Comparison of ENCODE assay signal across 8 cellular contexts in the genomic region with DNA sequence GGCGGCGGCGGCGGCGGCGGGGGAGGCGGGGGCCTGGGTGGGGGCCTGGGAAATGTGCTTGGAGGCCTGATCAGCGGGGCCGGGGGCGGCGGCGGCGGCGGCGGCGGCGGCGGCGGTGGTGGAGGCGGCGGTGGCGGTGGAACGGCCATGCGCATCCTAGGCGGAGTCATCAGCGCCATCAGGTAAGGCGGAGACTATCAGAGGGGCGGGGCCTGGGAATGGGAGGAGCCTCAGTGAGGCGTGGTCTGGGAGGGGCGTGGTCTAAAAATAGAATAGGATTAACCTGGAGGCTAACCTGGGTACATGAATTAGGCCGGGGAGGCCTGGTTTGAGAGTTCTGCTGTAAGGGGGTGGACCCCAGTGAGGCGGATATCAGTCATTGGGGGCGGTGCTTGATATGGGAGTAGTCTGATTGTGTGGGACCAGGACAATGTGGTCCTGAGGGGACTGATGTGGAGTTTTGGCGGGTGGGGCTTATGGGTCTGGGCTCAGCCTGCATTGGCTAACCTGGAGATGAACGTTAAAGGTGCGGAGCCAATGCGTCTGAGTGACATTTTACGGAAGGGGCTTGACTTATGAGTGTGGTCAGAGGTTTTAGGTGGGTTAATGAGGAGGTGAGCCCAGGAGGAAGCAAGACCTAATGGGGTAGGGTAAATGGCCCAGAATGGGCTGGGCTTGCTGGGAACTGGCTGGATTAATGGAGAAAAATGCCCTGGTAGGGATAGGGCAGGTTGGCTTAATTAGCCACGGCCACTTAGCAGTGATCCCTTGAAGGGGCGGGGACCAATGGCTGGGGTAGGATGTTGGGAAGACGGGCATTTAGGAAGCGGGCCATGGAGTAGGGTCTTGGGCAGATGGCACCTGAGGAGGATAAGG. TPM values are rescaled to one million over a fixed set of nuclear protein-coding genes. Genes with fewer than 3 reads are reported as not detected.
DNase-seq lines count a peak whose midpoint lies in the region; ATAC-seq and TF ChIP-seq lines count a peak whose summit lies in the region.

No MANE protein-coding gene starts in this region.

- TF ChIP-seq CTCF in VCaP (conservative IDR thresholded peaks at IDR 0.05) (no peak), MCF 10A (IDR thresholded peaks at IDR 0.05; ENCODE audit: unreplicated experiment) (no peak)

- BruUV-seq in MCF 10A (replicated peaks; lab: Mats Ljungman, UMichigan), result no TSS peak

- peaks cover 34% of the 10 kb centered on the region for H3K4me1 Mint-ChIP-seq in MCF 10A (ENCODE audit: insufficient read depth, unreplicated experiment)

- peak; percentile 81 for DNase-seq in NCI-H2171 treated with DMSO at 0.1 percent for 48 hours (lab: John Stamatoyannopoulos, UW)
- DNase-seq in MCF 10A (ENCODE audit: unreplicated experiment), result peak; percentile 95

- no peaks in the 10 kb centered on the region for H3K27me3 Mint-ChIP-seq in MCF 10A (ENCODE audit: insufficient read depth, unreplicated experiment)

- peak overlapping the region; percentile 97 for H3K4me3 Mint-ChIP-seq in MCF 10A (ENCODE audit: unreplicated experiment)

- POLR2A ChIA-PET in MCF 10A (lab: Yijun Ruan, JAX), result interaction anchor here (0.6 to 2.0 kb wide), 3 partner anchors 9 to 247 kb away, joined by 4 to 40 read pairs (median 20); no protein-coding TSS in a partner anchor

- peak overlapping the region; percentile 100 for H3K9ac ChIP-seq in skeletal muscle satellite cell (ENCODE audit: low read depth, low read length)

- no peaks in the 10 kb centered on the region for H3K27me3 ChIP-seq in skeletal muscle satellite cell (ENCODE audit: control insufficient read depth, insufficient read depth, low read length)

- H3K27ac ChIP-seq in VCaP, result peak overlapping the region; percentile 99

- ATAC-seq in HG03039 (IDR thresholded peaks at IDR 0.05; ENCODE audit: unreplicated experiment) (peak; percentile 49), HG03342 (IDR thresholded peaks at IDR 0.05; ENCODE audit: unreplicated experiment) (no peak)

- H3K4me2 ChIP-seq in skeletal muscle satellite cell (ENCODE audit: low read length), result peak overlapping the region; percentile 100

- H3K4me1 ChIP-seq in skeletal muscle satellite cell (ENCODE audit: control insufficient read depth, insufficient read depth, low read length), result peaks cover 28% of the 10 kb centered on the region

- CTCF ChIA-PET in MCF 10A (lab: Yijun Ruan, JAX), result no interaction called here

- H3K9me3 Mint-ChIP-seq in MCF 10A (ENCODE audit: unreplicated experiment), result no peaks in the 10 kb centered on the region

- peak overlapping the region; percentile 97 for H3K27ac Mint-ChIP-seq in MCF 10A (ENCODE audit: low read depth, unreplicated experiment)

- intact Hi-C loops in MCF 10A (cut with micrococcal nuclease), result no loop called here

- H3K36me3 Mint-ChIP-seq in MCF 10A (ENCODE audit: insufficient read depth, unreplicated experiment), result peaks cover 46% of the 10 kb centered on the region

- H3K9me3 ChIP-seq in iPS-18c (ENCODE audit: control insufficient read depth, insufficient read depth, low read length) (peaks cover 4% of the 10 kb centered on the region), skeletal muscle satellite cell (replicated peaks; ENCODE audit: low read length) (no peaks in the 10 kb centered on the region)

- peak overlapping the region; percentile 89 for H3K4me3 ChIP-seq in GM08714 (ENCODE audit: low read length)
- peak overlapping the region; percentile 97 for H3K4me3 ChIP-seq in iPS-18c (ENCODE audit: insufficient read depth, low read depth, low read length)
- H3K4me3 ChIP-seq in skeletal muscle satellite cell (ENCODE audit: low read length), result peak overlapping the region; percentile 100

- H3K36me3 ChIP-seq in skeletal muscle satellite cell (ENCODE audit: insufficient read depth, low read length), result peaks cover 47% of the 10 kb centered on the region

RNA-seq across cellular contexts. Expression of a gene that starts 1.4 kb away (rescaled TPM):
- 666 and 788 TPM in 2 replicates for total RNA-seq in MCF 10A (2022)
- 257 and 281 TPM in 2 replicates for total RNA-seq in skeletal muscle satellite cell (2012; rRNA removed)

RNA-seq across cellular contexts. Expression of a gene that starts 11.0 kb away (rescaled TPM):
- total RNA-seq in MCF 10A (2022), result not detected in 2 replicates
- 3.5 and 4.8 TPM in 2 replicates for total RNA-seq in skeletal muscle satellite cell (2012; rRNA removed)

RNA-seq across cellular contexts. Expression of a gene that starts 26.0 kb away (rescaled TPM):
- total RNA-seq in MCF 10A (2022), result 101 and 122 TPM in 2 replicates
- 162 and 206 TPM in 2 replicates for total RNA-seq in skeletal muscle satellite cell (2012; rRNA removed)

RNA-seq across cellular contexts. Expression of a gene that starts 26.6 kb away (rescaled TPM):
- 112 and 126 TPM in 2 replicates for total RNA-seq in MCF 10A (2022)
- 42.3 and 53.5 TPM in 2 replicates for total RNA-seq in skeletal muscle satellite cell (2012; rRNA removed)

RNA-seq across cellular contexts. Expression of a gene that starts 30.3 kb away (rescaled TPM):
- total RNA-seq in MCF 10A (2022), result not detected in 2 replicates
- not detected in 2 replicates for total RNA-seq in skeletal muscle satellite cell (2012; rRNA removed)
